1 cellular context compared by ENCODE assay signal in the genomic region with DNA sequence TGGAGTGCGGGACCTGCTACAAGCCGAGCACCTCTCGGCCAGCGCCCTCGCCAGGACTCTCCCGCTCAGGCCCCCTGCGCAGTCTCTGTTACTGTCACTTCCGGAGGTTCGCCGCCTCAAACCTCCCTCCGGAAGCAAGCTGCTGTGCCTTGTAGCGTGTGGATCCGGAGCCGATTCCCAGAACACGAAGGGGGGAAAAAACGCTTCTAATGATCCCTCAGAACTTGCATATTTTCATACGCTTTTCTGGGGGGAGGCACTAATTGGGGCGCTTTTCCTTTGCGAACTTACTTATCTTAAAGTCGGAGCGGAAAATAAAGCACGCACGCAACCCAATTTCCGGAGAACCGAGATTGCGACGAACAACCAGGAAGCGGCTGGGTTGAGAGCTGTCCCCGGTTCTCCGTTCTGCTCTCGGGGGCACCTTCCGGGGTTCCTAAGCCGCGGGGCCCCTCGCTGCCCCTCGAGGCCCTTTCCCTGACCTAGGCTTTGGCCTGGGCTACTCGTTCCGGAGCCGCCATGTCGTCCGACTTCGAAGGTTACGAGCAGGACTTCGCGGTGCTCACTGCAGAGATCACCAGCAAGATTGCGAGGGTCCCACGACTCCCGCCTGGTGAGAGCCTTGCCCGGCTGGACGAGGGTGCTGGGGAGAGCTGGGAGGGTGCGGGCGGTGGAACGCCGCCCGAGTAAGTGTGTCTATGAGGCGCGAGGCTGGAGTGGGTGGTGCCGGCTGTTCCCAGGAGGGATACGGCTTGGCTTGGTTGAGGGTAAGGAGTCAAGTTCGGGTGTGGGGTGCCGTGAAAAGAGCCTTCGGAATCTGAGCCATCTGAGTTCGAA.
TF ChIP-seq lines count a peak whose summit lies in the region.

A gene (plus strand): TSS at position 361 of the 837 bp plus-strand sequence. CDS start 159 bp downstream, at position 520.
A gene with protein sequence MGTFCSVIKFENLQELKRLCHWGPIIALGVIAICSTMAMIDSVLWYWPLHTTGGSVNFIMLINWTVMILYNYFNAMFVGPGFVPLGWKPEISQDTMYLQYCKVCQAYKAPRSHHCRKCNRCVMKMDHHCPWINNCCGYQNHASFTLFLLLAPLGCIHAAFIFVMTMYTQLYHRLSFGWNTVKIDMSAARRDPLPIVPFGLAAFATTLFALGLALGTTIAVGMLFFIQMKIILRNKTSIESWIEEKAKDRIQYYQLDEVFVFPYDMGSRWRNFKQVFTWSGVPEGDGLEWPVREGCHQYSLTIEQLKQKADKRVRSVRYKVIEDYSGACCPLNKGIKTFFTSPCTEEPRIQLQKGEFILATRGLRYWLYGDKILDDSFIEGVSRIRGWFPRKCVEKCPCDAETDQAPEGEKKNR (minus strand): TSS at position 60 of the 837 bp plus-strand sequence. CDS start 1,478 bp downstream, outside the sequence.

TF ChIP-seq in HepG2, 621 proteins besides CTCF, POLR2A, EP300 and RAD21 (continued from another document and continues in another):
- TF ChIP-seq, protein P1, sequence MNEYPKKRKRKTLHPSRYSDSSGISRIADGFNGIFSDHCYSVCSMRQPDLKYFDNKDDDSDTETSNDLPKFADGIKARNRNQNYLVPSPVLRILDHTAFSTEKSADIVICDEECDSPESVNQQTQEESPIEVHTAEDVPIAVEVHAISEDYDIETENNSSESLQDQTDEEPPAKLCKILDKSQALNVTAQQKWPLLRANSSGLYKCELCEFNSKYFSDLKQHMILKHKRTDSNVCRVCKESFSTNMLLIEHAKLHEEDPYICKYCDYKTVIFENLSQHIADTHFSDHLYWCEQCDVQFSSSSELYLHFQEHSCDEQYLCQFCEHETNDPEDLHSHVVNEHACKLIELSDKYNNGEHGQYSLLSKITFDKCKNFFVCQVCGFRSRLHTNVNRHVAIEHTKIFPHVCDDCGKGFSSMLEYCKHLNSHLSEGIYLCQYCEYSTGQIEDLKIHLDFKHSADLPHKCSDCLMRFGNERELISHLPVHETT (CRISPR knock-in tag; conservative IDR thresholded peaks at IDR 0.05): no peak
- TF ChIP-seq ZNF737 (CRISPR knock-in tag; IDR thresholded peaks at IDR 0.05; ENCODE audit: borderline replicate concordance) (no peak), GLI4 (CRISPR knock-in tag; IDR thresholded peaks at IDR 0.05; ENCODE audit: borderline replicate concordance) (peak; percentile 44; the same call in 1 of the 2 replicates), ISX (CRISPR knock-in tag; conservative IDR thresholded peaks at IDR 0.05) (no peak), CHD4 (IDR thresholded peaks at IDR 0.05; ENCODE audit: borderline replicate concordance, low read length) (no peak), SPEN (CRISPR knock-in tag; IDR thresholded peaks at IDR 0.05; ENCODE audit: low read depth) (peak; percentile 36; the same call in 1 of the 2 replicates), ZNF772 (CRISPR knock-in tag; IDR thresholded peaks at IDR 0.05) (no peak), ZNF547 (CRISPR knock-in tag; IDR thresholded peaks at IDR 0.05) (peak; percentile 73), ZNF10 (CRISPR knock-in tag; IDR thresholded peaks at IDR 0.05; ENCODE audit: borderline replicate concordance, low read depth) (no peak), ARNT (IDR thresholded peaks at IDR 0.05) (no peak), MIXL1 (CRISPR knock-in tag; IDR thresholded peaks at IDR 0.05) (no peak), ARHGAP35 (CRISPR knock-in tag; IDR thresholded peaks at IDR 0.05; ENCODE audit: borderline replicate concordance) (no peak), NRL (CRISPR knock-in tag; IDR thresholded peaks at IDR 0.05; ENCODE audit: borderline replicate concordance) (peak; percentile 86), HCFC1 (IDR thresholded peaks at IDR 0.05; ENCODE audit: low read depth, low read length) (no peak; the same call in 1 of the 2 replicates), ZNF878 (CRISPR knock-in tag; IDR thresholded peaks at IDR 0.05) (no peak), HDAC6 (IDR thresholded peaks at IDR 0.05; ENCODE audit: low read depth, low read length) (no peak), SATB2 (CRISPR knock-in tag; IDR thresholded peaks at IDR 0.05) (no peak), ZBTB42 (CRISPR knock-in tag; IDR thresholded peaks at IDR 0.05) (no peak), FOSL2 (CRISPR knock-in tag; IDR thresholded peaks at IDR 0.05) (peak; percentile 12; the same call in 1 of the 2 replicates), ZNF337 (CRISPR knock-in tag; IDR thresholded peaks at IDR 0.05; ENCODE audit: borderline replicate concordance, low read depth) (no peak), CBX2 (IDR thresholded peaks at IDR 0.05; ENCODE audit: low read depth, low read length) (no peak), CBX2 (CRISPR knock-in tag; IDR thresholded peaks at IDR 0.05; ENCODE audit: low read depth) (no peak), SAP130 (CRISPR knock-in tag; IDR thresholded peaks at IDR 0.05; ENCODE audit: low read depth) (peak; percentile 81; the same call in 1 of the 2 replicates), REPIN1 (CRISPR knock-in tag; IDR thresholded peaks at IDR 0.05; ENCODE audit: borderline replicate concordance, low read depth) (peak; percentile 64; the same call in 1 of the 2 replicates)
- TF ChIP-seq, protein P2, sequence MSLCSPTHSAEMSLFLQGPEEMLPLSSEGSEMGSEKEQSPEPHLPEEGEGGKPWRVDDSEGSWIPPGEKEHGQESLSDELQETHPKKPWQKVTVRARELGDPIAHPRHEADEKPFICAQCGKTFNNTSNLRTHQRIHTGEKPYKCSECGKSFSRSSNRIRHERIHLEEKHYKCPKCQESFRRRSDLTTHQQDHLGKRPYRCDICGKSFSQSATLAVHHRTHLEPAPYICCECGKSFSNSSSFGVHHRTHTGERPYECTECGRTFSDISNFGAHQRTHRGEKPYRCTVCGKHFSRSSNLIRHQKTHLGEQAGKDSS (CRISPR knock-in tag; IDR thresholded peaks at IDR 0.05; ENCODE audit: borderline replicate concordance, low read depth): peak; percentile 58; the same call in 1 of the 2 replicates
- TF ChIP-seq, protein P3, sequence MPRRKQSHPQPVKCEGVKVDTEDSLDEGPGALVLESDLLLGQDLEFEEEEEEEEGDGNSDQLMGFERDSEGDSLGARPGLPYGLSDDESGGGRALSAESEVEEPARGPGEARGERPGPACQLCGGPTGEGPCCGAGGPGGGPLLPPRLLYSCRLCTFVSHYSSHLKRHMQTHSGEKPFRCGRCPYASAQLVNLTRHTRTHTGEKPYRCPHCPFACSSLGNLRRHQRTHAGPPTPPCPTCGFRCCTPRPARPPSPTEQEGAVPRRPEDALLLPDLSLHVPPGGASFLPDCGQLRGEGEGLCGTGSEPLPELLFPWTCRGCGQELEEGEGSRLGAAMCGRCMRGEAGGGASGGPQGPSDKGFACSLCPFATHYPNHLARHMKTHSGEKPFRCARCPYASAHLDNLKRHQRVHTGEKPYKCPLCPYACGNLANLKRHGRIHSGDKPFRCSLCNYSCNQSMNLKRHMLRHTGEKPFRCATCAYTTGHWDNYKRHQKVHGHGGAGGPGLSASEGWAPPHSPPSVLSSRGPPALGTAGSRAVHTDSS (CRISPR knock-in tag; conservative IDR thresholded peaks at IDR 0.05): no peak
- TF ChIP-seq, protein P4, sequence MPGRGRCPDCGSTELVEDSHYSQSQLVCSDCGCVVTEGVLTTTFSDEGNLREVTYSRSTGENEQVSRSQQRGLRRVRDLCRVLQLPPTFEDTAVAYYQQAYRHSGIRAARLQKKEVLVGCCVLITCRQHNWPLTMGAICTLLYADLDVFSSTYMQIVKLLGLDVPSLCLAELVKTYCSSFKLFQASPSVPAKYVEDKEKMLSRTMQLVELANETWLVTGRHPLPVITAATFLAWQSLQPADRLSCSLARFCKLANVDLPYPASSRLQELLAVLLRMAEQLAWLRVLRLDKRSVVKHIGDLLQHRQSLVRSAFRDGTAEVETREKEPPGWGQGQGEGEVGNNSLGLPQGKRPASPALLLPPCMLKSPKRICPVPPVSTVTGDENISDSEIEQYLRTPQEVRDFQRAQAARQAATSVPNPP (CRISPR knock-in tag; IDR thresholded peaks at IDR 0.05): 0 out of 2 replicates have a peak, but pooled peaks have one; percentile 38
- TF ChIP-seq, protein P5, sequence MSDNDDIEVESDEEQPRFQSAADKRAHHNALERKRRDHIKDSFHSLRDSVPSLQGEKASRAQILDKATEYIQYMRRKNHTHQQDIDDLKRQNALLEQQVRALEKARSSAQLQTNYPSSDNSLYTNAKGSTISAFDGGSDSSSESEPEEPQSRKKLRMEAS (IDR thresholded peaks at IDR 0.05): peak; percentile 31; the same call in 1 of the 2 replicates
- TF ChIP-seq, protein P6, sequence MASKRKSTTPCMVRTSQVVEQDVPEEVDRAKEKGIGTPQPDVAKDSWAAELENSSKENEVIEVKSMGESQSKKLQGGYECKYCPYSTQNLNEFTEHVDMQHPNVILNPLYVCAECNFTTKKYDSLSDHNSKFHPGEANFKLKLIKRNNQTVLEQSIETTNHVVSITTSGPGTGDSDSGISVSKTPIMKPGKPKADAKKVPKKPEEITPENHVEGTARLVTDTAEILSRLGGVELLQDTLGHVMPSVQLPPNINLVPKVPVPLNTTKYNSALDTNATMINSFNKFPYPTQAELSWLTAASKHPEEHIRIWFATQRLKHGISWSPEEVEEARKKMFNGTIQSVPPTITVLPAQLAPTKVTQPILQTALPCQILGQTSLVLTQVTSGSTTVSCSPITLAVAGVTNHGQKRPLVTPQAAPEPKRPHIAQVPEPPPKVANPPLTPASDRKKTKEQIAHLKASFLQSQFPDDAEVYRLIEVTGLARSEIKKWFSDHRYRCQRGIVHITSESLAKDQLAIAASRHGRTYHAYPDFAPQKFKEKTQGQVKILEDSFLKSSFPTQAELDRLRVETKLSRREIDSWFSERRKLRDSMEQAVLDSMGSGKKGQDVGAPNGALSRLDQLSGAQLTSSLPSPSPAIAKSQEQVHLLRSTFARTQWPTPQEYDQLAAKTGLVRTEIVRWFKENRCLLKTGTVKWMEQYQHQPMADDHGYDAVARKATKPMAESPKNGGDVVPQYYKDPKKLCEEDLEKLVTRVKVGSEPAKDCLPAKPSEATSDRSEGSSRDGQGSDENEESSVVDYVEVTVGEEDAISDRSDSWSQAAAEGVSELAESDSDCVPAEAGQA (IDR thresholded peaks at IDR 0.05; ENCODE audit: low read depth): no peak
- TF ChIP-seq, protein P6 (CRISPR knock-in tag; IDR thresholded peaks at IDR 0.05; ENCODE audit: borderline replicate concordance): no peak
- TF ChIP-seq, protein P7, sequence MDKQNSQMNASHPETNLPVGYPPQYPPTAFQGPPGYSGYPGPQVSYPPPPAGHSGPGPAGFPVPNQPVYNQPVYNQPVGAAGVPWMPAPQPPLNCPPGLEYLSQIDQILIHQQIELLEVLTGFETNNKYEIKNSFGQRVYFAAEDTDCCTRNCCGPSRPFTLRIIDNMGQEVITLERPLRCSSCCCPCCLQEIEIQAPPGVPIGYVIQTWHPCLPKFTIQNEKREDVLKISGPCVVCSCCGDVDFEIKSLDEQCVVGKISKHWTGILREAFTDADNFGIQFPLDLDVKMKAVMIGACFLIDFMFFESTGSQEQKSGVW (CRISPR knock-in tag; IDR thresholded peaks at IDR 0.05; ENCODE audit: borderline replicate concordance): no peak
- TF ChIP-seq, protein P8, sequence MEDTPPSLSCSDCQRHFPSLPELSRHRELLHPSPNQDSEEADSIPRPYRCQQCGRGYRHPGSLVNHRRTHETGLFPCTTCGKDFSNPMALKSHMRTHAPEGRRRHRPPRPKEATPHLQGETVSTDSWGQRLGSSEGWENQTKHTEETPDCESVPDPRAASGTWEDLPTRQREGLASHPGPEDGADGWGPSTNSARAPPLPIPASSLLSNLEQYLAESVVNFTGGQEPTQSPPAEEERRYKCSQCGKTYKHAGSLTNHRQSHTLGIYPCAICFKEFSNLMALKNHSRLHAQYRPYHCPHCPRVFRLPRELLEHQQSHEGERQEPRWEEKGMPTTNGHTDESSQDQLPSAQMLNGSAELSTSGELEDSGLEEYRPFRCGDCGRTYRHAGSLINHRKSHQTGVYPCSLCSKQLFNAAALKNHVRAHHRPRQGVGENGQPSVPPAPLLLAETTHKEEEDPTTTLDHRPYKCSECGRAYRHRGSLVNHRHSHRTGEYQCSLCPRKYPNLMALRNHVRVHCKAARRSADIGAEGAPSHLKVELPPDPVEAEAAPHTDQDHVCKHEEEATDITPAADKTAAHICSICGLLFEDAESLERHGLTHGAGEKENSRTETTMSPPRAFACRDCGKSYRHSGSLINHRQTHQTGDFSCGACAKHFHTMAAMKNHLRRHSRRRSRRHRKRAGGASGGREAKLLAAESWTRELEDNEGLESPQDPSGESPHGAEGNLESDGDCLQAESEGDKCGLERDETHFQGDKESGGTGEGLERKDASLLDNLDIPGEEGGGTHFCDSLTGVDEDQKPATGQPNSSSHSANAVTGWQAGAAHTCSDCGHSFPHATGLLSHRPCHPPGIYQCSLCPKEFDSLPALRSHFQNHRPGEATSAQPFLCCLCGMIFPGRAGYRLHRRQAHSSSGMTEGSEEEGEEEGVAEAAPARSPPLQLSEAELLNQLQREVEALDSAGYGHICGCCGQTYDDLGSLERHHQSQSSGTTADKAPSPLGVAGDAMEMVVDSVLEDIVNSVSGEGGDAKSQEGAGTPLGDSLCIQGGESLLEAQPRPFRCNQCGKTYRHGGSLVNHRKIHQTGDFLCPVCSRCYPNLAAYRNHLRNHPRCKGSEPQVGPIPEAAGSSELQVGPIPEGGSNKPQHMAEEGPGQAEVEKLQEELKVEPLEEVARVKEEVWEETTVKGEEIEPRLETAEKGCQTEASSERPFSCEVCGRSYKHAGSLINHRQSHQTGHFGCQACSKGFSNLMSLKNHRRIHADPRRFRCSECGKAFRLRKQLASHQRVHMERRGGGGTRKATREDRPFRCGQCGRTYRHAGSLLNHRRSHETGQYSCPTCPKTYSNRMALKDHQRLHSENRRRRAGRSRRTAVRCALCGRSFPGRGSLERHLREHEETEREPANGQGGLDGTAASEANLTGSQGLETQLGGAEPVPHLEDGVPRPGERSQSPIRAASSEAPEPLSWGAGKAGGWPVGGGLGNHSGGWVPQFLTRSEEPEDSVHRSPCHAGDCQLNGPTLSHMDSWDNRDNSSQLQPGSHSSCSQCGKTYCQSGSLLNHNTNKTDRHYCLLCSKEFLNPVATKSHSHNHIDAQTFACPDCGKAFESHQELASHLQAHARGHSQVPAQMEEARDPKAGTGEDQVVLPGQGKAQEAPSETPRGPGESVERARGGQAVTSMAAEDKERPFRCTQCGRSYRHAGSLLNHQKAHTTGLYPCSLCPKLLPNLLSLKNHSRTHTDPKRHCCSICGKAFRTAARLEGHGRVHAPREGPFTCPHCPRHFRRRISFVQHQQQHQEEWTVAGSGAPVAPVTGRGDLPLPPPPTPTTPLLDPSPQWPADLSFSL (CRISPR knock-in tag; IDR thresholded peaks at IDR 0.05): no peak
